9 cellular contexts compared by ENCODE assay signal in the genomic region with DNA sequence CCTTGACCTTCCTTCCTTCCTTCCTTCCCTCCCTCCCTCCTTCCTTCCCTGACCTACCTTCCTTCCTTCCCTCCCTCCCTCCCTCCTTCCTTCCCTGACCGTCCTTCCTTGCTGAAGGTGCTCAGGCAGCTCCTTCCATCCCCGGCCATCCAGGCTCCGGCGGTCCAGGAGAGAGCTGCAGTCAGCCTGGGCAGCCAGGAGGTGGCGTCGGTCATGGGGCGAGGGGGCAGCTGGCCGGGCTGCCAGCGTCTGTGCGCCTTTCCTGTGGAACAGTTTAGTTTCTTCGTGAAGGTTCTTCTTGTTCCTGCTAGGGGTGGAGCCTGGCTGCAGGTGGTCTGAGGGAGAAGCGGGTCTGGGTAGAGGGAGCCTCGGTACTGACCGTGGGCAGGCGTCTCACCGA. TPM values are rescaled to one million over a fixed set of nuclear protein-coding genes. Genes with fewer than 3 reads are reported as not detected.
DNase-seq lines count a peak whose midpoint lies in the region; ATAC-seq and TF ChIP-seq lines count a peak whose summit lies in the region.
"Had no signal": no experiment of that assay in that cellular context is flagged by ENCODE, and none has a peak within 500 bp of the region (broad histone marks: within the 10 kb centered on the region; RNA-seq: fewer than 3 reads in every experiment).

No MANE protein-coding gene starts in this region.

- H3K27me3 ChIP-seq in Panc1 (ENCODE audit: control insufficient read depth, insufficient read depth, low read length): no peaks in the 10 kb centered on the region

- DNase-seq in stimulated activated CD4-positive, alpha-beta T cell treated with anti-CD3 and anti-CD28 coated beads, Interleukin-4, amount 100 ng/mL, for 1 hour: peak; percentile 26
- DNase-seq in stimulated activated CD4-positive, alpha-beta T cell treated with anti-CD3 and anti-CD28 coated beads, Interleukin-1b, Interleukin-23, amount 100 ng/mL, for 48 hours: no peak
- no peak for DNase-seq in Panc1 (ENCODE audit: low read depth, low spot score)
- DNase-seq in hepatic stellate cell (ENCODE audit: low spot score): peak; percentile 64
- no peak for DNase-seq in NCI-H187 (lab: John Stamatoyannopoulos, UW)
- DNase-seq in stimulated activated naive CD4-positive, alpha-beta T cell (lab: John Stamatoyannopoulos, UW): no peak

- no peak; the same call in 1 of the 2 replicates for TF ChIP-seq CTCF in Panc1 (IDR thresholded peaks at IDR 0.05)

- BruUV-seq in Panc1 (replicated peaks; lab: Mats Ljungman, UMichigan): no TSS peak

- ATAC-seq in Panc1 (peak; percentile 89), HG02852 (IDR thresholded peaks at IDR 0.05; ENCODE audit: unreplicated experiment) (no peak), HG02884 (IDR thresholded peaks at IDR 0.05; ENCODE audit: unreplicated experiment) (no peak)

- intact Hi-C loops in Panc1 (cut with micrococcal nuclease; ENCODE audit: unreplicated experiment): no loop called here

- in situ Hi-C loops in Panc1 (cut with HindIII; ENCODE audit: low pct_unique_long_range_greater_than_20kb, low sequenced_read_pairs): no loop called here

- no peaks in the 10 kb centered on the region for H3K4me1 ChIP-seq in Panc1 (ENCODE audit: control insufficient read depth, insufficient read depth, low read length)

- H3K9me3 ChIP-seq in Panc1 (ENCODE audit: control insufficient read depth, insufficient read depth, low read depth, low read length): no peaks in the 10 kb centered on the region

- no peaks in the 10 kb centered on the region for H3K36me3 ChIP-seq in Panc1 (ENCODE audit: control insufficient read depth, insufficient read depth, low read length)

- POLR2A ChIA-PET in Panc1 (lab: Charles Lee): no interaction called here

- H3K27ac ChIP-seq in Panc1 (ENCODE audit: low read length): no peak overlapping the region
- H3K27ac ChIP-seq: epithelial cell of prostate had no signal

- CTCF ChIA-PET in Panc1 (lab: Charles Lee): interaction anchor here (0.7 kb wide), 3 partner anchors 199 to 1002 kb away, joined by 3 to 4 read pairs (median 3); no protein-coding TSS in a partner anchor

- H3K4me3 ChIP-seq in Panc1 (ENCODE audit: low read depth in 2 of 2, low read length in 2 of 2): no peak overlapping the region

RNA-seq across cellular contexts. Expression of gene GPR35, which starts 15.7 kb away (rescaled TPM):
- 1.3 TPM for total RNA-seq in Panc1 (2021; ENCODE audit: unreplicated experiment)
- 2.3 TPM for polyA plus RNA-seq in Panc1 (2012; ENCODE audit: insufficient read length)

RNA-seq across cellular contexts. Expression of gene AQP12B, which starts 41.7 kb away (rescaled TPM):
- total RNA-seq in Panc1 (2021; ENCODE audit: unreplicated experiment): not detected
- polyA plus RNA-seq in Panc1 (2012; ENCODE audit: insufficient read length): not detected

RNA-seq across cellular contexts. Expression of gene AQP12A, which starts 50.7 kb away (rescaled TPM):
- total RNA-seq in Panc1 (2021; ENCODE audit: unreplicated experiment): not detected
- polyA plus RNA-seq in Panc1 (2012; ENCODE audit: insufficient read length): not detected

RNA-seq across cellular contexts. Expression of gene CAPN10, which starts 54.4 kb away (rescaled TPM):
- 38.6 TPM for total RNA-seq in Panc1 (2021; ENCODE audit: unreplicated experiment)
- polyA plus RNA-seq in Panc1 (2012; ENCODE audit: insufficient read length): 31.9 TPM

Comparison
In these comparisons a context has a peak if more than half of its experiments do, and no peak if none do; other contexts are left out.
1. DNase-seq: peak in stimulated activated CD4-positive, alpha-beta T cell treated with anti-CD3 and anti-CD28 coated beads, Interleukin-4, amount 100 ng/mL, for 1 hour (single experiment) and hepatic stellate cell (single experiment); none in stimulated activated CD4-positive, alpha-beta T cell treated with anti-CD3 and anti-CD28 coated beads, Interleukin-1b, Interleukin-23, amount 100 ng/mL, for 48 hours (single experiment), Panc1 (single experiment), NCI-H187 (0 of 2) and stimulated activated naive CD4-positive, alpha-beta T cell (0 of 6).